ENCODE assay signal across 1 cellular context in the genomic region with DNA sequence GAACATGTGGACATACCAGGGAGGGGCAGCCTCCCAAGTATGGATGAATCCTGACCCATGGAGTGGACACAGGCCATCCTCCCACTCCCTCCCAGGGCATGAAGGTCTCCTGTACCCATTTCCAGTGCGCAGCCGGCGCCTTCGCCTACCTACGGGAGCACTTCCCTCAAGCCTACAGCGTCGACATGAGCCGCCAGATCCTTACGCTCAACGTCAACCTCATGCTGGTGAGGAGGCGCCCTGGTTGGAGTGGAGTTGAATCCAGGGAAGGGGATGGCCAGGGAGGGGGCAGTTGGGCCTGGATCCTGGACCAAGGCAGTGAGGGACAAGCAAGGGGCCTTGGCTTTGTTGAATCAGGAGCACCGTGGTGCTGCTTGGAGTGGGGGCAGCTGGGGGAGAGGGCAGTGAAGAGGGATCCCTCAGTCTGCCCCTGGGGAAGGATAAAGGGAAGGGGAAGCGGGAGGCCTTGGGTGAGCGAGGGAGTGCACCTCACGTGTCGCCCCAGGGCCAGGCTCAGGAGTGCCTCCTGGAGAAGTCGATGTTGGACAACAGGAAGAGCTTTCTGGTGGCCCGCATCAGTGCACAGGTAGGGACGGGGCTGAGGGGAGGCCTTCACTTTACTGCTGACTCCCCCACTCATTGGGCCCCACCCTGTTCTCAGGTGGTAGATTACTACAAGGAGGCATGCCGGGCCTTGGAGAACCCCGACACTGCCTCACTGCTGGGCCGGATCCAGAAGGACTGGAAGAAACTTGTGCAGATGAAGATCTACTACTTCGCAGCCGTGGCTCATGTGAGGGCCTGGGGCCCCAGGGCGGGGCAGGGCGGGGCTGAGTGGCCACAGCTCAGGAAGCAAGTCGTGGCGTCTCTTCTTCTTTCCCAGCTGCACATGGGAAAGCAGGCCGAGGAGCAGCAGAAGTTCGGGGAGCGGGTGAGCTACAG.
TF ChIP-seq lines count a peak whose summit lies in the region.

No MANE protein-coding gene starts in this region.

TF ChIP-seq in K562, 482 proteins besides CTCF, POLR2A, EP300 and RAD21 (continued from another document):
- TF ChIP-seq, protein P1, sequence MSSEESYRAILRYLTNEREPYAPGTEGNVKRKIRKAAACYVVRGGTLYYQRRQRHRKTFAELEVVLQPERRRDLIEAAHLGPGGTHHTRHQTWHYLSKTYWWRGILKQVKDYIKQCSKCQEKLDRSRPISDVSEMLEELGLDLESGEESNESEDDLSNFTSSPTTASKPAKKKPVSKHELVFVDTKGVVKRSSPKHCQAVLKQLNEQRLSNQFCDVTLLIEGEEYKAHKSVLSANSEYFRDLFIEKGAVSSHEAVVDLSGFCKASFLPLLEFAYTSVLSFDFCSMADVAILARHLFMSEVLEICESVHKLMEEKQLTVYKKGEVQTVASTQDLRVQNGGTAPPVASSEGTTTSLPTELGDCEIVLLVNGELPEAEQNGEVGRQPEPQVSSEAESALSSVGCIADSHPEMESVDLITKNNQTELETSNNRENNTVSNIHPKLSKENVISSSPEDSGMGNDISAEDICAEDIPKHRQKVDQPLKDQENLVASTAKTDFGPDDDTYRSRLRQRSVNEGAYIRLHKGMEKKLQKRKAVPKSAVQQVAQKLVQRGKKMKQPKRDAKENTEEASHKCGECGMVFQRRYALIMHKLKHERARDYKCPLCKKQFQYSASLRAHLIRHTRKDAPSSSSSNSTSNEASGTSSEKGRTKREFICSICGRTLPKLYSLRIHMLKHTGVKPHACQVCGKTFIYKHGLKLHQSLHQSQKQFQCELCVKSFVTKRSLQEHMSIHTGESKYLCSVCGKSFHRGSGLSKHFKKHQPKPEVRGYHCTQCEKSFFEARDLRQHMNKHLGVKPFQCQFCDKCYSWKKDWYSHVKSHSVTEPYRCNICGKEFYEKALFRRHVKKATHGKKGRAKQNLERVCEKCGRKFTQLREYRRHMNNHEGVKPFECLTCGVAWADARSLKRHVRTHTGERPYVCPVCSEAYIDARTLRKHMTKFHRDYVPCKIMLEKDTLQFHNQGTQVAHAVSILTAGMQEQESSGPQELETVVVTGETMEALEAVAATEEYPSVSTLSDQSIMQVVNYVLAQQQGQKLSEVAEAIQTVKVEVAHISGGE (CRISPR knock-in tag; IDR thresholded peaks at IDR 0.05) = peak in 1 of 3 experiments; percentile 43; a peak in 2 of 6 replicates
- TF ChIP-seq ZFX (CRISPR knock-in tag; IDR thresholded peaks at IDR 0.05) (peak; percentile 68), KLF6 (CRISPR knock-in tag; IDR thresholded peaks at IDR 0.05; ENCODE audit: borderline replicate concordance) (peak; percentile 76; the same call in 1 of the 2 replicates), PHF8 (IDR thresholded peaks at IDR 0.05; ENCODE audit: borderline replicate concordance, low read length) (peak; percentile 16; the same call in 1 of the 2 replicates), TAF7 (tag; IDR thresholded peaks at IDR 0.05) (0 out of 2 replicates have a peak, but pooled peaks have one; percentile 14), PYGO2 (tag; IDR thresholded peaks at IDR 0.05) (no peak), ZNF263 (CRISPR knock-in tag; IDR thresholded peaks at IDR 0.05; ENCODE audit: borderline replicate concordance) (peak; percentile 76), RBM22 (IDR thresholded peaks at IDR 0.05; ENCODE audit: low read depth, low read length, poor library complexity, severe bottlenecking) (peak; percentile 8), L3MBTL2 (IDR thresholded peaks at IDR 0.05) (peak; percentile 85), HDGF (IDR thresholded peaks at IDR 0.05) (no peak), NR4A1 (CRISPR knock-in tag; IDR thresholded peaks at IDR 0.05) (no peak; the same call in 1 of the 2 replicates), NR4A1 (tag; IDR thresholded peaks at IDR 0.05) (0 out of 2 replicates have a peak, but pooled peaks have one; percentile 46), LEF1 (IDR thresholded peaks at IDR 0.05) (0 out of 2 replicates have a peak, but pooled peaks have one; percentile 21), DPF2 (IDR thresholded peaks at IDR 0.05) (0 out of 2 replicates have a peak, but pooled peaks have one; percentile 25), CBX3 (IDR thresholded peaks at IDR 0.05; ENCODE audit: borderline replicate concordance in 1 of 2, low read length in 2 of 2) (0 out of 3 replicates have a peak, but pooled peaks of 1 of the 2 experiments have one; percentile 46), RBBP5 (IDR thresholded peaks at IDR 0.05; ENCODE audit: borderline replicate concordance, insufficient read depth, low read length, poor library complexity, severe bottlenecking) (peak; percentile 76), ZNF75A (CRISPR knock-in tag; IDR thresholded peaks at IDR 0.05) (no peak), TBP (optimal IDR thresholded peaks at IDR 0.05; ENCODE audit: low read depth, low read length) (peak; percentile 23), CXXC5 (CRISPR knock-in tag; IDR thresholded peaks at IDR 0.05) (peak; percentile 75; the same call in 1 of the 2 replicates), MAZ (CRISPR knock-in tag; conservative IDR thresholded peaks at IDR 0.05 in 1 of 2, IDR thresholded peaks at IDR 0.05 in 1 of 2) (peak; percentile 57 to 87; a peak in 3 of 4 replicates), SPI1 (IDR thresholded peaks at IDR 0.05; ENCODE audit: borderline replicate concordance, low read depth, low read length) (0 out of 2 replicates have a peak, but pooled peaks have one; percentile 6)
- TF ChIP-seq, protein P2, sequence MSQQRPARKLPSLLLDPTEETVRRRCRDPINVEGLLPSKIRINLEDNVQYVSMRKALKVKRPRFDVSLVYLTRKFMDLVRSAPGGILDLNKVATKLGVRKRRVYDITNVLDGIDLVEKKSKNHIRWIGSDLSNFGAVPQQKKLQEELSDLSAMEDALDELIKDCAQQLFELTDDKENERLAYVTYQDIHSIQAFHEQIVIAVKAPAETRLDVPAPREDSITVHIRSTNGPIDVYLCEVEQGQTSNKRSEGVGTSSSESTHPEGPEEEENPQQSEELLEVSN (IDR thresholded peaks at IDR 0.05; ENCODE audit: borderline replicate concordance in 1 of 2, extremely low read depth in 1 of 2, insufficient read depth in 1 of 2, insufficient read length in 1 of 2, low read depth in 1 of 2, low read length in 1 of 2, poor library complexity in 1 of 2, severe bottlenecking in 1 of 2) = peak in 1 of 2 experiments; percentile 20
- TF ChIP-seq, protein P3, sequence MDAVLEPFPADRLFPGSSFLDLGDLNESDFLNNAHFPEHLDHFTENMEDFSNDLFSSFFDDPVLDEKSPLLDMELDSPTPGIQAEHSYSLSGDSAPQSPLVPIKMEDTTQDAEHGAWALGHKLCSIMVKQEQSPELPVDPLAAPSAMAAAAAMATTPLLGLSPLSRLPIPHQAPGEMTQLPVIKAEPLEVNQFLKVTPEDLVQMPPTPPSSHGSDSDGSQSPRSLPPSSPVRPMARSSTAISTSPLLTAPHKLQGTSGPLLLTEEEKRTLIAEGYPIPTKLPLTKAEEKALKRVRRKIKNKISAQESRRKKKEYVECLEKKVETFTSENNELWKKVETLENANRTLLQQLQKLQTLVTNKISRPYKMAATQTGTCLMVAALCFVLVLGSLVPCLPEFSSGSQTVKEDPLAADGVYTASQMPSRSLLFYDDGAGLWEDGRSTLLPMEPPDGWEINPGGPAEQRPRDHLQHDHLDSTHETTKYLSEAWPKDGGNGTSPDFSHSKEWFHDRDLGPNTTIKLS (IDR thresholded peaks at IDR 0.05; ENCODE audit: borderline replicate concordance, low read depth) = no peak
- TF ChIP-seq, protein P4, sequence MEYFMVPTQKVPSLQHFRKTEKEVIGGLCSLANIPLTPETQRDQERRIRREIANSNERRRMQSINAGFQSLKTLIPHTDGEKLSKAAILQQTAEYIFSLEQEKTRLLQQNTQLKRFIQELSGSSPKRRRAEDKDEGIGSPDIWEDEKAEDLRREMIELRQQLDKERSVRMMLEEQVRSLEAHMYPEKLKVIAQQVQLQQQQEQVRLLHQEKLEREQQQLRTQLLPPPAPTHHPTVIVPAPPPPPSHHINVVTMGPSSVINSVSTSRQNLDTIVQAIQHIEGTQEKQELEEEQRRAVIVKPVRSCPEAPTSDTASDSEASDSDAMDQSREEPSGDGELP (CRISPR knock-in tag; IDR thresholded peaks at IDR 0.05; ENCODE audit: borderline replicate concordance) = peak; percentile 58; the same call in 1 of the 2 replicates
- TF ChIP-seq, protein P5, sequence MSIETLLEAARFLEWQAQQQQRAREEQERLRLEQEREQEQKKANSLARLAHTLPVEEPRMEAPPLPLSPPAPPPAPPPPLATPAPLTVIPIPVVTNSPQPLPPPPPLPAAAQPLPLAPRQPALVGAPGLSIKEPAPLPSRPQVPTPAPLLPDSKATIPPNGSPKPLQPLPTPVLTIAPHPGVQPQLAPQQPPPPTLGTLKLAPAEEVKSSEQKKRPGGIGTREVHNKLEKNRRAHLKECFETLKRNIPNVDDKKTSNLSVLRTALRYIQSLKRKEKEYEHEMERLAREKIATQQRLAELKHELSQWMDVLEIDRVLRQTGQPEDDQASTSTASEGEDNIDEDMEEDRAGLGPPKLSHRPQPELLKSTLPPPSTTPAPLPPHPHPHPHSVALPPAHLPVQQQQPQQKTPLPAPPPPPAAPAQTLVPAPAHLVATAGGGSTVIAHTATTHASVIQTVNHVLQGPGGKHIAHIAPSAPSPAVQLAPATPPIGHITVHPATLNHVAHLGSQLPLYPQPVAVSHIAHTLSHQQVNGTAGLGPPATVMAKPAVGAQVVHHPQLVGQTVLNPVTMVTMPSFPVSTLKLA (conservative IDR thresholded peaks at IDR 0.05) = peak in 1 of 2 experiments; percentile 30; a peak in 2 of 4 replicates
- TF ChIP-seq, protein P6, sequence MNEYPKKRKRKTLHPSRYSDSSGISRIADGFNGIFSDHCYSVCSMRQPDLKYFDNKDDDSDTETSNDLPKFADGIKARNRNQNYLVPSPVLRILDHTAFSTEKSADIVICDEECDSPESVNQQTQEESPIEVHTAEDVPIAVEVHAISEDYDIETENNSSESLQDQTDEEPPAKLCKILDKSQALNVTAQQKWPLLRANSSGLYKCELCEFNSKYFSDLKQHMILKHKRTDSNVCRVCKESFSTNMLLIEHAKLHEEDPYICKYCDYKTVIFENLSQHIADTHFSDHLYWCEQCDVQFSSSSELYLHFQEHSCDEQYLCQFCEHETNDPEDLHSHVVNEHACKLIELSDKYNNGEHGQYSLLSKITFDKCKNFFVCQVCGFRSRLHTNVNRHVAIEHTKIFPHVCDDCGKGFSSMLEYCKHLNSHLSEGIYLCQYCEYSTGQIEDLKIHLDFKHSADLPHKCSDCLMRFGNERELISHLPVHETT (CRISPR knock-in tag; conservative IDR thresholded peaks at IDR 0.05 in 1 of 2, IDR thresholded peaks at IDR 0.05 in 1 of 2) = 0 out of 4 replicates have a peak, but pooled peaks of 1 of the 2 experiments have one; percentile 17
- TF ChIP-seq, protein P7, sequence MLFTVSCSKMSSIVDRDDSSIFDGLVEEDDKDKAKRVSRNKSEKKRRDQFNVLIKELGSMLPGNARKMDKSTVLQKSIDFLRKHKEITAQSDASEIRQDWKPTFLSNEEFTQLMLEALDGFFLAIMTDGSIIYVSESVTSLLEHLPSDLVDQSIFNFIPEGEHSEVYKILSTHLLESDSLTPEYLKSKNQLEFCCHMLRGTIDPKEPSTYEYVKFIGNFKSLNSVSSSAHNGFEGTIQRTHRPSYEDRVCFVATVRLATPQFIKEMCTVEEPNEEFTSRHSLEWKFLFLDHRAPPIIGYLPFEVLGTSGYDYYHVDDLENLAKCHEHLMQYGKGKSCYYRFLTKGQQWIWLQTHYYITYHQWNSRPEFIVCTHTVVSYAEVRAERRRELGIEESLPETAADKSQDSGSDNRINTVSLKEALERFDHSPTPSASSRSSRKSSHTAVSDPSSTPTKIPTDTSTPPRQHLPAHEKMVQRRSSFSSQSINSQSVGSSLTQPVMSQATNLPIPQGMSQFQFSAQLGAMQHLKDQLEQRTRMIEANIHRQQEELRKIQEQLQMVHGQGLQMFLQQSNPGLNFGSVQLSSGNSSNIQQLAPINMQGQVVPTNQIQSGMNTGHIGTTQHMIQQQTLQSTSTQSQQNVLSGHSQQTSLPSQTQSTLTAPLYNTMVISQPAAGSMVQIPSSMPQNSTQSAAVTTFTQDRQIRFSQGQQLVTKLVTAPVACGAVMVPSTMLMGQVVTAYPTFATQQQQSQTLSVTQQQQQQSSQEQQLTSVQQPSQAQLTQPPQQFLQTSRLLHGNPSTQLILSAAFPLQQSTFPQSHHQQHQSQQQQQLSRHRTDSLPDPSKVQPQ (CRISPR knock-in tag; IDR thresholded peaks at IDR 0.05; ENCODE audit: borderline replicate concordance) = 0 out of 2 replicates have a peak, but pooled peaks have one; percentile 22
- TF ChIP-seq, protein P8, sequence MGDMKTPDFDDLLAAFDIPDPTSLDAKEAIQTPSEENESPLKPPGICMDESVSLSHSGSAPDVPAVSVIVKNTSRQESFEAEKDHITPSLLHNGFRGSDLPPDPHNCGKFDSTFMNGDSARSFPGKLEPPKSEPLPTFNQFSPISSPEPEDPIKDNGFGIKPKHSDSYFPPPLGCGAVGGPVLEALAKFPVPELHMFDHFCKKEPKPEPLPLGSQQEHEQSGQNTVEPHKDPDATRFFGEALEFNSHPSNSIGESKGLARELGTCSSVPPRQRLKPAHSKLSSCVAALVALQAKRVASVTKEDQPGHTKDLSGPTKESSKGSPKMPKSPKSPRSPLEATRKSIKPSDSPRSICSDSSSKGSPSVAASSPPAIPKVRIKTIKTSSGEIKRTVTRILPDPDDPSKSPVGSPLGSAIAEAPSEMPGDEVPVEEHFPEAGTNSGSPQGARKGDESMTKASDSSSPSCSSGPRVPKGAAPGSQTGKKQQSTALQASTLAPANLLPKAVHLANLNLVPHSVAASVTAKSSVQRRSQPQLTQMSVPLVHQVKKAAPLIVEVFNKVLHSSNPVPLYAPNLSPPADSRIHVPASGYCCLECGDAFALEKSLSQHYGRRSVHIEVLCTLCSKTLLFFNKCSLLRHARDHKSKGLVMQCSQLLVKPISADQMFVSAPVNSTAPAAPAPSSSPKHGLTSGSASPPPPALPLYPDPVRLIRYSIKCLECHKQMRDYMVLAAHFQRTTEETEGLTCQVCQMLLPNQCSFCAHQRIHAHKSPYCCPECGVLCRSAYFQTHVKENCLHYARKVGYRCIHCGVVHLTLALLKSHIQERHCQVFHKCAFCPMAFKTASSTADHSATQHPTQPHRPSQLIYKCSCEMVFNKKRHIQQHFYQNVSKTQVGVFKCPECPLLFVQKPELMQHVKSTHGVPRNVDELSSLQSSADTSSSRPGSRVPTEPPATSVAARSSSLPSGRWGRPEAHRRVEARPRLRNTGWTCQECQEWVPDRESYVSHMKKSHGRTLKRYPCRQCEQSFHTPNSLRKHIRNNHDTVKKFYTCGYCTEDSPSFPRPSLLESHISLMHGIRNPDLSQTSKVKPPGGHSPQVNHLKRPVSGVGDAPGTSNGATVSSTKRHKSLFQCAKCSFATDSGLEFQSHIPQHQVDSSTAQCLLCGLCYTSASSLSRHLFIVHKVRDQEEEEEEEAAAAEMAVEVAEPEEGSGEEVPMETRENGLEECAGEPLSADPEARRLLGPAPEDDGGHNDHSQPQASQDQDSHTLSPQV (IDR thresholded peaks at IDR 0.05) = 0 out of 2 replicates have a peak, but pooled peaks have one; percentile 78
